In genomic region chr17:43758086-43758485, GRCh38 we compare ENCODE assay signal across 36 cellular contexts. TPM values are rescaled to one million over a fixed set of nuclear protein-coding genes. Genes with fewer than 3 reads are reported as not detected.
"Had no signal": no experiment of that assay in that cellular context is flagged by ENCODE, and none has a peak within 500 bp of the region (broad histone marks: within the 10 kb centered on the region; RNA-seq: fewer than 3 reads in every experiment).

No MANE protein-coding gene starts in this region.

- ATAC-seq: activated CD8-positive, alpha-beta T cell treated with anti-CD3 and anti-CD28 coated beads, Interleukin-2, amount 10 ng/mL, durations not matched to agents 7 days and 5 days; PC-3 had no signal

- H3K4me3 ChIP-seq: MG63, Peyer's patch, SJSA1 had no signal

- H3K27ac ChIP-seq: Peyer's patch, SJSA1 had no signal

- H3K4me1 Mint-ChIP-seq: activated naive CD4-positive, alpha-beta T cell treated with anti-CD3 and anti-CD28 coated beads, Interleukin-2, amount 50 U/mL, for 24 hours had no signal

- H3K36me3 Mint-ChIP-seq: activated naive CD4-positive, alpha-beta T cell treated with anti-CD3 and anti-CD28 coated beads, Interleukin-2, amount 50 U/mL, for 24 hours; activated naive CD8-positive, alpha-beta T cell treated with anti-CD3 and anti-CD28 coated beads, Interleukin-2, amount 10 ng/mL, durations not matched to agents 7 days and 5 days; brain had no signal

- H3K9me3 Mint-ChIP-seq: activated CD4-positive, alpha-beta T cell treated with anti-CD3 and anti-CD28 coated beads, Interleukin-2, amount 10 ng/mL, durations not matched to agents 24 days and 14 days; activated naive CD4-positive, alpha-beta T cell treated with anti-CD3 and anti-CD28 coated beads, Interleukin-2, amount 50 U/mL, for 24 hours; activated naive CD8-positive, alpha-beta T cell treated with anti-CD3 and anti-CD28 coated beads, Interleukin-2, amount 10 ng/mL, durations not matched to agents 7 days and 5 days; activated T-cell treated with anti-CD3 and anti-CD28 coated beads, Interleukin-2, amount 50 U/mL, for 24 hours; activated T-helper 2 cell treated with anti-CD3 and anti-CD28 coated beads, Interferon-gamma antibody, Interleukin-2, Interleukin-4, amounts not matched to agents 10 μg/mL and 5 μg/mL and 100 μg/mL, durations not matched to agents 14 hours and 24 hours and 36 hours; central memory CD8-positive, alpha-beta T cell; T-helper 1 cell treated with Interleukin-12 subunit alpha and Interleukin-12 subunit beta and Interleukin-4 antibody, amounts not matched to agents 30 μg/mL and 1 μg/mL, for 36 hours; T-helper 2 cell treated with Interferon-gamma antibody and Interleukin-4, amounts not matched to agents 5 μg/mL and 100 μg/mL, for 36 hours had no signal

- H3K4me3 Mint-ChIP-seq: activated CD4-positive, alpha-beta T cell treated with anti-CD3 and anti-CD28 coated beads, Interleukin-2, amount 10 ng/mL, durations not matched to agents 24 days and 14 days; activated CD8-positive, alpha-beta T cell treated with anti-CD3 and anti-CD28 coated beads, Interleukin-2, amount 10 ng/mL, durations not matched to agents 7 days and 5 days; activated naive CD4-positive, alpha-beta T cell treated with anti-CD3 and anti-CD28 coated beads, Interleukin-2, amount 50 U/mL, for 24 hours; activated naive CD8-positive, alpha-beta T cell treated with anti-CD3 and anti-CD28 coated beads, Interleukin-2, amount 10 ng/mL, durations not matched to agents 7 days and 5 days; activated T-cell treated with anti-CD3 and anti-CD28 coated beads, Interleukin-2, amount 50 U/mL, for 24 hours; central memory CD8-positive, alpha-beta T cell; T-helper 1 cell treated with Interleukin-12 subunit alpha and Interleukin-12 subunit beta and Interleukin-4 antibody, amounts not matched to agents 30 μg/mL and 1 μg/mL, for 36 hours; T-helper 2 cell treated with Interferon-gamma antibody and Interleukin-4, amounts not matched to agents 5 μg/mL and 100 μg/mL, for 36 hours had no signal

- H3K27me3 ChIP-seq: MG63, SJSA1 had no signal

- H3K27ac Mint-ChIP-seq: activated CD4-positive, alpha-beta T cell treated with anti-CD3 and anti-CD28 coated beads, Interleukin-2, amount 10 ng/mL, durations not matched to agents 24 days and 14 days; activated CD8-positive, alpha-beta T cell treated with anti-CD3 and anti-CD28 coated beads, Interleukin-2, amount 10 ng/mL, durations not matched to agents 7 days and 5 days; activated naive CD4-positive, alpha-beta T cell treated with anti-CD3 and anti-CD28 coated beads, Interleukin-2, amount 50 U/mL, for 24 hours; activated naive CD8-positive, alpha-beta T cell treated with anti-CD3 and anti-CD28 coated beads, Interleukin-2, amount 10 ng/mL, durations not matched to agents 7 days and 5 days; activated T-cell treated with anti-CD3 and anti-CD28 coated beads, Interleukin-2, amount 50 U/mL, for 24 hours; activated T-helper 2 cell treated with anti-CD3 and anti-CD28 coated beads, Interferon-gamma antibody, Interleukin-2, Interleukin-4, amounts not matched to agents 10 μg/mL and 5 μg/mL and 100 μg/mL, durations not matched to agents 14 hours and 24 hours and 36 hours; brain; T-helper 1 cell treated with Interleukin-12 subunit alpha and Interleukin-12 subunit beta and Interleukin-4 antibody, amounts not matched to agents 30 μg/mL and 1 μg/mL, for 36 hours; T-helper 2 cell treated with Interferon-gamma antibody and Interleukin-4, amounts not matched to agents 5 μg/mL and 100 μg/mL, for 36 hours had no signal

- DNase-seq: activated CD4-positive, alpha-beta T cell treated with anti-CD3 and anti-CD28 coated beads, Interleukin-2, amount 10 ng/mL, durations not matched to agents 24 days and 14 days; activated CD4-positive, alpha-beta T cell treated with anti-CD3 and anti-CD28 coated beads, Interleukin-2, amount 50 U/mL, for 4 hours; activated CD8-positive, alpha-beta T cell treated with anti-CD3 and anti-CD28 coated beads, Interleukin-2, amount 10 ng/mL, durations not matched to agents 7 days and 5 days; activated gamma-delta T cell; activated naive CD4-positive, alpha-beta T cell treated with Interleukin-2 at 50 U/mL for 16 hours; activated naive CD8-positive, alpha-beta T cell treated with anti-CD3 and anti-CD28 coated beads, Interleukin-2, amount 10 ng/mL, durations not matched to agents 7 days and 5 days; activated T-cell treated with anti-CD3 and anti-CD28 coated beads, Interleukin-2, amount 50 U/mL, for 24 hours; amygdala; Kasumi-1; KG1; MG63; NCI-H1048; NCI-H1105 treated with DMSO at 0.1 percent for 48 hours; NCI-H1436; NCI-H1694 treated with DMSO at 0.1 percent for 48 hours; NCI-H2029; NCI-H2107; NCI-H2171; NCI-H510A; NCI-H526; NCI-H748 treated with DMSO at 0.1 percent for 48 hours; NK-92 treated with Interleukin-12 subunit alpha and Interleukin-12 subunit beta, amount 100 ng/mL, for 24 hours; PC-3; Peyer's patch; RPMI8226; SHP77 treated with DMSO at 0.1 percent for 48 hours; SK-N-SH had no signal

- H3K36me3 ChIP-seq: MG63, Peyer's patch, SJSA1 had no signal

- H3K9me3 ChIP-seq: MG63, Peyer's patch, SJSA1, SK-N-SH had no signal

RNA-seq across cellular contexts. Expression of gene SOST, which starts 0.5 kb away (rescaled TPM):
- total RNA-seq: activated CD4-positive, alpha-beta T cell treated with anti-CD3 and anti-CD28 coated beads, Interleukin-2, amount 10 ng/mL, durations not matched to agents 24 days and 14 days; activated CD8-positive, alpha-beta T cell treated with anti-CD3 and anti-CD28 coated beads, Interleukin-2, amount 10 ng/mL, durations not matched to agents 7 days and 5 days; activated naive CD8-positive, alpha-beta T cell treated with anti-CD3 and anti-CD28 coated beads, Interleukin-2, amount 10 ng/mL, durations not matched to agents 7 days and 5 days; activated T-helper 2 cell treated with anti-CD3 and anti-CD28 coated beads, Interferon-gamma antibody, Interleukin-2, Interleukin-4, amounts not matched to agents 10 μg/mL and 5 μg/mL and 100 μg/mL, durations not matched to agents 14 hours and 24 hours and 36 hours; astrocyte; PC-3; Peyer's patch had no signal
- polyA plus RNA-seq: adipose tissue, SK-N-SH had no signal

RNA-seq across cellular contexts. Expression of gene CFAP97D1, which starts 22.1 kb away (rescaled TPM):
- total RNA-seq: activated CD4-positive, alpha-beta T cell treated with anti-CD3 and anti-CD28 coated beads, Interleukin-2, amount 10 ng/mL, durations not matched to agents 24 days and 14 days; activated CD8-positive, alpha-beta T cell treated with anti-CD3 and anti-CD28 coated beads, Interleukin-2, amount 10 ng/mL, durations not matched to agents 7 days and 5 days; activated naive CD8-positive, alpha-beta T cell treated with anti-CD3 and anti-CD28 coated beads, Interleukin-2, amount 10 ng/mL, durations not matched to agents 7 days and 5 days; activated T-helper 2 cell treated with anti-CD3 and anti-CD28 coated beads, Interferon-gamma antibody, Interleukin-2, Interleukin-4, amounts not matched to agents 10 μg/mL and 5 μg/mL and 100 μg/mL, durations not matched to agents 14 hours and 24 hours and 36 hours; Peyer's patch; SJSA1 had no signal
- polyA plus RNA-seq: adipose tissue had no signal
